ENCODE assay signal across 12 cellular contexts in genomic region chr16:30756781-30757100, GRCh38. TPM values are rescaled to one million over a fixed set of nuclear protein-coding genes. Genes with fewer than 3 reads are reported as not detected.
A peak's percentile ranks its signal among the peaks of the same experiment; 100 is the strongest.
DNase-seq lines count a peak whose midpoint lies in the region; ATAC-seq and TF ChIP-seq lines count a peak whose summit lies in the region.
"Had no signal": no experiment of that assay in that cellular context is flagged by ENCODE, and none has a peak within 500 bp of the region (broad histone marks: within the 10 kb centered on the region; RNA-seq: fewer than 3 reads in every experiment).

No MANE protein-coding gene starts in this region.

- H3K27ac ChIP-seq in mammary epithelial cell (ENCODE audit: insufficient read depth, low read depth, low read length) (no peak overlapping the region), breast epithelium (no peak overlapping the region), OCI-LY7 (ENCODE audit: low read depth, low read length, poor library complexity, severe bottlenecking) (no peak overlapping the region), coronary artery (no peak overlapping the region), sigmoid colon (no peak overlapping the region)

- no peak overlapping the region for H3K4me2 ChIP-seq in mammary epithelial cell (ENCODE audit: insufficient read depth, low read depth, low read length)
- H3K4me2 ChIP-seq in OCI-LY7 (ENCODE audit: low read length) = no peak overlapping the region

- H3K9me3 ChIP-seq in mammary epithelial cell (replicated peaks; ENCODE audit: insufficient read depth, low read length) (no peaks in the 10 kb centered on the region), breast epithelium (no peaks in the 10 kb centered on the region), OCI-LY7 (ENCODE audit: low read length) (no peaks in the 10 kb centered on the region), sigmoid colon (no peaks in the 10 kb centered on the region)

- no peaks in the 10 kb centered on the region for H3K9me2 ChIP-seq in OCI-LY7 (ENCODE audit: insufficient read depth, low read length)

- H4K20me1 ChIP-seq in mammary epithelial cell (ENCODE audit: insufficient read depth, low read length) (no peaks in the 10 kb centered on the region), OCI-LY7 (ENCODE audit: insufficient read depth, low read length) (no peaks in the 10 kb centered on the region)

- TF ChIP-seq EP300 in sigmoid colon (IDR thresholded peaks at IDR 0.05) = no peak

- 96% methylated on average over 5 of the region's 13 CpGs for WGBS in mammary epithelial cell (ENCODE audit: low coverage, missing lambda C conversion rate)
- 97% methylated on average over 13 of the region's 13 CpGs for WGBS in sigmoid colon, 2 donors

- TF ChIP-seq CTCF in mammary epithelial cell (conservative IDR thresholded peaks at IDR 0.05 in 1 of 2, IDR thresholded peaks at IDR 0.05 in 1 of 2; ENCODE audit: extremely low read depth in 1 of 2, insufficient read depth in 1 of 2, low read depth in 1 of 2, low read length in 2 of 2) = no peak
- no peak for TF ChIP-seq CTCF in breast epithelium (IDR thresholded peaks at IDR 0.05)
- no peak for TF ChIP-seq CTCF in OCI-LY7 (conservative IDR thresholded peaks at IDR 0.05; ENCODE audit: low read length)
- no peak for TF ChIP-seq CTCF in coronary artery (IDR thresholded peaks at IDR 0.05)
- TF ChIP-seq CTCF in sigmoid colon (IDR thresholded peaks at IDR 0.05) = no peak

- H3K4me1 ChIP-seq in mammary epithelial cell (ENCODE audit: insufficient read depth, low read length) (peaks cover 12% of the 10 kb centered on the region), breast epithelium (peaks cover 3 to 6% of the 10 kb centered on the region in 2 donors), OCI-LY7 (ENCODE audit: insufficient read depth, low read length, poor library complexity, severe bottlenecking) (peaks cover 29% of the 10 kb centered on the region), sigmoid colon (peaks cover 0 to 15% (median 11%) of the 10 kb centered on the region in 4 donors)

- no peaks in the 10 kb centered on the region for H3K27me3 ChIP-seq in mammary epithelial cell (ENCODE audit: insufficient read depth, low read length)
- no peaks in the 10 kb centered on the region for H3K27me3 ChIP-seq in breast epithelium
- no peaks in the 10 kb centered on the region for H3K27me3 ChIP-seq in sigmoid colon

- H3K4me3 ChIP-seq in mammary epithelial cell (replicated peaks in 1 of 3; ENCODE audit: insufficient read depth in 1 of 3, low read depth in 2 of 3, low read length in 3 of 3) = no peak overlapping the region
- H3K4me3 ChIP-seq in breast epithelium = no peak overlapping the region
- H3K4me3 ChIP-seq in OCI-LY7 (ENCODE audit: low read depth, low read length, poor library complexity, severe bottlenecking) = no peak overlapping the region
- no peak overlapping the region for H3K4me3 ChIP-seq in coronary artery
- no peak overlapping the region for H3K4me3 ChIP-seq in sigmoid colon

- H3K79me2 ChIP-seq in mammary epithelial cell (ENCODE audit: insufficient read depth, low read length) (peaks cover 10% of the 10 kb centered on the region), OCI-LY7 (ENCODE audit: insufficient read depth, low read depth, low read length) (0 out of 2 replicates have a peak, but pooled peaks cover 6% of the 10 kb centered on the region)

- H3K9ac ChIP-seq in mammary epithelial cell (ENCODE audit: insufficient read depth, low read length) = no peak overlapping the region

- POLR2A ChIA-PET in OCI-LY7 (lab: Charles Lee) = no interaction called here

- TSS peak; percentile 23 for BruUV-seq in mammary epithelial cell (replicated peaks; lab: Mats Ljungman, UMichigan)
- BruUV-seq in OCI-LY7 (replicated peaks; lab: Mats Ljungman, UMichigan) = TSS peak; percentile 37

- dilution Hi-C loops in mammary epithelial cell (cut with HindIII; ENCODE audit: low sequenced_read_pairs) = no loop called here

- DNase-seq in mammary epithelial cell (no peak), breast epithelium (ENCODE audit: low spot score in 2 of 2) (no peak), OCI-LY7 (ENCODE audit: low spot score) (no peak), coronary artery (ENCODE audit: low spot score) (peak; percentile 70), sigmoid colon (peak; percentile 54)
- DNase-seq: Calu3; CD4-positive, alpha-beta T cell; DMS 273 treated with DMSO at 0.1 percent for 48 hours; GOT3; H9 had no signal

- H3K36me3 ChIP-seq in mammary epithelial cell (ENCODE audit: insufficient read depth, low read length) = peaks cover 17% of the 10 kb centered on the region
- H3K36me3 ChIP-seq in breast epithelium = peaks cover 12% of the 10 kb centered on the region
- H3K36me3 ChIP-seq in OCI-LY7 (ENCODE audit: insufficient read depth, low read length) = peaks cover 66% of the 10 kb centered on the region
- peaks cover 0 to 54% (median 16%) of the 10 kb centered on the region in 4 donors for H3K36me3 ChIP-seq in sigmoid colon

- TF ChIP-seq POLR2A in breast epithelium (IDR thresholded peaks at IDR 0.05) (no peak), sigmoid colon (IDR thresholded peaks at IDR 0.05) (no peak)

- CTCF ChIA-PET in mammary epithelial cell (lab: Charles Lee; ENCODE audit: low non-redundant PET) = no interaction called here
- CTCF ChIA-PET in OCI-LY7 (lab: Charles Lee; ENCODE audit: unreplicated experiment) = no interaction called here

- intact Hi-C loops in mammary epithelial cell (cut with micrococcal nuclease) (no loop called here), breast epithelium (cut with DNase I; ENCODE audit: low total_unique reads) (no loop called here), OCI-LY7 (cut with micrococcal nuclease; ENCODE audit: unreplicated experiment) (loop anchor here (10.0 kb wide), 1 partner anchor 1882 kb away; the partner anchor contains the start of gene ATP2A1), sigmoid colon (cut with DNase I) (no loop called here)

- in situ Hi-C loops in mammary epithelial cell (cut with MboI; ENCODE audit: low sequenced_read_pairs in 2 of 2) = no loop called here

- H2AFZ ChIP-seq in mammary epithelial cell (ENCODE audit: low read depth, low read length) = no peak overlapping the region
- no peak overlapping the region for H2AFZ ChIP-seq in OCI-LY7 (ENCODE audit: low read length)

- no peak for ATAC-seq in HG02852 (IDR thresholded peaks at IDR 0.05; ENCODE audit: unreplicated experiment)
- ATAC-seq in GM19455 (IDR thresholded peaks at IDR 0.05; ENCODE audit: unreplicated experiment) = no peak

RNA-seq across cellular contexts. Expression of gene CFAP119, which starts 5.1 kb away (rescaled TPM):
- total RNA-seq in mammary epithelial cell (1 to 10 TPM; 1.5 to 8.3 TPM), breast epithelium (10 to 100 TPM in 2 of 3 donors, 1 to 10 TPM in 1; 1.4 to 17.1 (median 13.4) TPM), OCI-LY7 (2022) (25.0 and 27.4 TPM in 2 replicates), sigmoid colon (1 to 10 TPM in 3 of 4 donors, under 1 TPM in 1; 0.82 to 2.8 (median 1.7) TPM)
- polyA plus RNA-seq in mammary epithelial cell (7.6 TPM), sigmoid colon (10 to 100 TPM in 1 of 3 donors, 1 to 10 TPM in 1, not detected in 1; 3.7 to 11.9 TPM)
- polyA minus RNA-seq in mammary epithelial cell = not detected
- total RNA-seq in OCI-LY7 (2014; rRNA removed; shearing (Covaris generic)) = 20.7 and 27.4 TPM in 2 replicates

RNA-seq across cellular contexts. Expression of gene RNF40, which starts 5.4 kb away (rescaled TPM):
- 10 to 100 TPM; 62.8 to 66.4 TPM for total RNA-seq in mammary epithelial cell
- polyA plus RNA-seq in mammary epithelial cell = 45.7 TPM
- polyA minus RNA-seq in mammary epithelial cell = 94.0 TPM
- total RNA-seq in breast epithelium = 10 to 100 TPM; 77.0 to 84.7 (median 77.3) TPM
- 54.8 and 70.5 TPM in 2 replicates for total RNA-seq in OCI-LY7 (2014; rRNA removed; shearing (Covaris generic))
- total RNA-seq in OCI-LY7 (2022) = 108 and 120 TPM in 2 replicates
- 10 to 100 TPM; 48.1 to 53.9 (median 49.6) TPM for total RNA-seq in sigmoid colon
- 10 to 100 TPM; 34.8 to 79.3 (median 48.6) TPM for polyA plus RNA-seq in sigmoid colon

RNA-seq across cellular contexts. Expression of gene PHKG2, which starts 8.5 kb away (rescaled TPM):
- total RNA-seq in mammary epithelial cell = 10 to 100 TPM; 15.3 to 39.3 TPM
- polyA plus RNA-seq in mammary epithelial cell = 29.2 TPM
- 6.8 TPM for polyA minus RNA-seq in mammary epithelial cell
- total RNA-seq in breast epithelium = 10 to 100 TPM; 28.5 to 38.8 (median 35.7) TPM
- total RNA-seq in OCI-LY7 (2014; rRNA removed; shearing (Covaris generic)) = 37.6 and 40.5 TPM in 2 replicates
- total RNA-seq in OCI-LY7 (2022) = 41.9 and 46.5 TPM in 2 replicates
- 10 to 100 TPM; 20.1 to 28.5 (median 23.7) TPM for total RNA-seq in sigmoid colon
- polyA plus RNA-seq in sigmoid colon = 10 to 100 TPM; 19.2 to 45.0 (median 23.8) TPM

RNA-seq across cellular contexts. Expression of gene ZNF629, which starts 30.3 kb away (rescaled TPM):
- total RNA-seq in mammary epithelial cell (10 to 100 TPM; 13.6 to 19.2 TPM), breast epithelium (10 to 100 TPM in 2 of 3 donors, 1 to 10 TPM in 1; 9.4 to 16.2 (median 10.5) TPM), OCI-LY7 (2022) (1.0 and 1.1 TPM in 2 replicates), sigmoid colon (10 to 100 TPM in 2 of 4 donors, 1 to 10 TPM in 2; 8.4 to 12.1 (median 10.3) TPM)
- polyA plus RNA-seq in mammary epithelial cell (4.9 TPM), sigmoid colon (1 to 10 TPM; 3.0 to 6.9 (median 3.5) TPM)
- polyA minus RNA-seq in mammary epithelial cell = 9.8 TPM
- total RNA-seq in OCI-LY7 (2014; rRNA removed; shearing (Covaris generic)) = 1.9 and 2.5 TPM in 2 replicates

RNA-seq across cellular contexts. Expression of gene SRCAP, which starts 57.8 kb away (rescaled TPM):
- total RNA-seq in mammary epithelial cell (10 to 100 TPM; 20.2 to 46.2 TPM), breast epithelium (10 to 100 TPM; 19.0 to 24.9 (median 20.8) TPM), OCI-LY7 (2022) (92.6 and 93.7 TPM in 2 replicates), sigmoid colon (10 to 100 TPM; 13.2 to 39.1 (median 23.4) TPM)
- polyA plus RNA-seq in mammary epithelial cell (3.9 TPM), sigmoid colon (10 to 100 TPM in 1 of 3 donors, 1 to 10 TPM in 2; 2.4 to 37.3 (median 9.0) TPM)
- polyA minus RNA-seq in mammary epithelial cell = 41.0 TPM
- total RNA-seq in OCI-LY7 (2014; rRNA removed; shearing (Covaris generic)) = 15.6 and 41.8 TPM in 2 replicates

Comparison
In these comparisons a context has a peak if more than half of its experiments do, and no peak if none do; other contexts are left out.
1. DNase-seq: peak in coronary artery (single experiment) and sigmoid colon (single experiment); none in mammary epithelial cell (single experiment), breast epithelium (0 of 2) and OCI-LY7 (single experiment).